Comparison of ENCODE assay signal across 25 cellular contexts in the genomic region with DNA sequence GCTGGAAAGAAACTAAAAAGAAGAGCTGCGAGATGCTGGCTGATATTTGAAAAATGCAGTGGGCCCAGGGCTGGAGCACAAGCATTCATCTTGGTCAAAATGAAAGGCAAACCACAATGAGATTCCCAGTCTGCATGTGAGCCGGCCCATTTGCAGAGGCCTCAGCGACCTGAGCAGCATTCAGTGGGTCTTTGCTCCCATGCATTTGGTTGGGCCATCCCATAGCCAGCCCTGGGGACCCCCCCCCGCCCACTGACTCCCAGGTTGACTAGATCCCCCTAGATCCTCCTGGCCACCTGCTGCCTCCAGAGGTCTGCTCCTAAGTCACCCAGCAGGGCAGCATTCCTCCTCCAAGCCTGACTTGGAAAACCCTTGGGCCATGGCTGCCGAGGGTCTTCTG. TPM values are rescaled to one million over a fixed set of nuclear protein-coding genes. Genes with fewer than 3 reads are reported as not detected.
A peak's percentile ranks its signal among the peaks of the same experiment; 100 is the strongest.
DNase-seq lines count a peak whose midpoint lies in the region; ATAC-seq and TF ChIP-seq lines count a peak whose summit lies in the region.
"Had no signal": no experiment of that assay in that cellular context is flagged by ENCODE, and none has a peak within 500 bp of the region (broad histone marks: within the 10 kb centered on the region; RNA-seq: fewer than 3 reads in every experiment).

No MANE protein-coding gene starts in this region.

- no peak overlapping the region for H3K23ac ChIP-seq in IMR-90 (ENCODE audit: low read depth, low read length)

- H2BK20ac ChIP-seq in IMR-90 (ENCODE audit: low read depth, low read length) = no peak overlapping the region

- H3K56ac ChIP-seq in IMR-90 (ENCODE audit: extremely low read depth, insufficient read depth, low read length) = no peak overlapping the region

- H3K27me3 ChIP-seq in IMR-90 (ENCODE audit: control insufficient read depth, insufficient read depth, low read length) (peaks cover 3% of the 10 kb centered on the region; the same call in 1 of the 2 replicates), esophagus muscularis mucosa (peaks cover 0 to 3% (median 0%) of the 10 kb centered on the region in 4 donors)

- no peak overlapping the region for H3K4me3 Mint-ChIP-seq in activated CD8-positive, alpha-beta memory T cell treated with anti-CD3 and anti-CD28 coated beads, Interleukin-2, amount 10 ng/mL, durations not matched to agents 7 days and 5 days
- H3K4me3 Mint-ChIP-seq: CD14-positive monocyte; CD4-positive, alpha-beta T cell; CD8-positive, alpha-beta memory T cell; GM23338; H9 had no signal

- CTCF ChIA-PET in activated CD8-positive, alpha-beta memory T cell treated with anti-CD3 and anti-CD28 coated beads, Interleukin-2, amount 10 ng/mL, durations not matched to agents 7 days and 5 days (lab: Charles Lee) = no interaction called here
- CTCF ChIA-PET in IMR-90 (lab: Yijun Ruan, JAX) = no interaction called here

- no peak overlapping the region for H2BK5ac ChIP-seq in IMR-90 (ENCODE audit: low read depth, low read length, poor library complexity, severe bottlenecking)

- H4K8ac ChIP-seq in IMR-90 (ENCODE audit: low read depth in 2 of 2, low read length in 2 of 2) = no peak overlapping the region

- dilution Hi-C loops in IMR-90 (cut with HindIII; ENCODE audit: low sequenced_read_pairs, unreplicated experiment) = no loop called here

- H3K79me1 ChIP-seq in IMR-90 (ENCODE audit: low read depth in 1 of 2, low read length in 2 of 2) = no peaks in the 10 kb centered on the region

- no peak overlapping the region for H4K91ac ChIP-seq in IMR-90 (ENCODE audit: insufficient read depth, low read depth, low read length)

- H3K9me3 Mint-ChIP-seq in activated CD8-positive, alpha-beta memory T cell treated with anti-CD3 and anti-CD28 coated beads, Interleukin-2, amount 10 ng/mL, durations not matched to agents 7 days and 5 days (ENCODE audit: low read depth) = no peaks in the 10 kb centered on the region
- H3K9me3 Mint-ChIP-seq: CD4-positive, alpha-beta T cell; GM23338 had no signal

- DNase-seq in activated CD8-positive, alpha-beta memory T cell treated with anti-CD3 and anti-CD28 coated beads, Interleukin-2, amount 50 U/mL, for 48 hours = peak; percentile 8
- DNase-seq in activated CD8-positive, alpha-beta memory T cell treated with anti-CD3 and anti-CD28 coated beads, Interleukin-2, amount 10 ng/mL, durations not matched to agents 7 days and 5 days = no peak
- DNase-seq in IMR-90 (no peak), esophagus muscularis mucosa (ENCODE audit: extremely low spot score) (peak; percentile 86), mesenteric fat pad (ENCODE audit: low spot score) (peak; percentile 73), NCI-H526 (lab: John Stamatoyannopoulos, UW) (no peak), SKM-1 (lab: John Stamatoyannopoulos, UW; ENCODE audit: unreplicated experiment) (no peak)
- DNase-seq: 8988T; ACHN; AML-193; BE2C; CD4-positive, alpha-beta T cell; CD8-positive, alpha-beta memory T cell; DMS 273 treated with DMSO at 0.1 percent for 48 hours; DMS79; EL; GDM1 had no signal

- H2AK5ac ChIP-seq in IMR-90 (ENCODE audit: low read depth, low read length) = no peak overlapping the region

- no peak for TF ChIP-seq RAD21 in IMR-90 (IDR thresholded peaks at IDR 0.05; ENCODE audit: low read length)

- no peak overlapping the region for H3K18ac ChIP-seq in IMR-90 (ENCODE audit: low read depth, low read length)

- H3K9me1 ChIP-seq in IMR-90 (ENCODE audit: insufficient read depth, low read length) = no peaks in the 10 kb centered on the region

- no peak overlapping the region for H3K27ac Mint-ChIP-seq in activated CD8-positive, alpha-beta memory T cell treated with anti-CD3 and anti-CD28 coated beads, Interleukin-2, amount 10 ng/mL, durations not matched to agents 7 days and 5 days
- H3K27ac Mint-ChIP-seq: CD14-positive monocyte; CD4-positive, alpha-beta T cell; GM23338; H9 had no signal

- in situ Hi-C loops in IMR-90 (cut with MboI; ENCODE audit: low sequenced_read_pairs) = no loop called here

- no peak overlapping the region for H4K5ac ChIP-seq in IMR-90 (ENCODE audit: low read depth, low read length)

- TF ChIP-seq EP300 in esophagus muscularis mucosa (IDR thresholded peaks at IDR 0.05) = no peak

- no peaks in the 10 kb centered on the region for H4K20me1 ChIP-seq in IMR-90 (ENCODE audit: insufficient read depth, low read length)

- H3K4me1 Mint-ChIP-seq in activated CD8-positive, alpha-beta memory T cell treated with anti-CD3 and anti-CD28 coated beads, Interleukin-2, amount 10 ng/mL, durations not matched to agents 7 days and 5 days = no peaks in the 10 kb centered on the region
- H3K4me1 Mint-ChIP-seq: CD8-positive, alpha-beta memory T cell had no signal

- H3K4me1 ChIP-seq in IMR-90 (ENCODE audit: control insufficient read depth, insufficient read depth, low read length) = no peaks in the 10 kb centered on the region
- H3K4me1 ChIP-seq in esophagus muscularis mucosa = peaks cover 0 to 12% (median 7%) of the 10 kb centered on the region in 4 donors
- H3K4me1 ChIP-seq: A549, BE2C had no signal

- H3K4me2 ChIP-seq in IMR-90 (ENCODE audit: low read depth, low read length) = no peak overlapping the region
- H3K4me2 ChIP-seq: A549; BLaER1 treated with 17β-estradiol and CSF1 and Interleukin-3, amounts not matched to agents 10 nM and 100 nM; GM23338 had no signal

- H2AK9ac ChIP-seq in IMR-90 (replicated peaks; ENCODE audit: low read depth, low read length, poor library complexity) = peak overlapping the region; percentile 16

- H2BK120ac ChIP-seq in IMR-90 (ENCODE audit: low read depth, low read length) = no peak overlapping the region

- no peak overlapping the region for H2BK15ac ChIP-seq in IMR-90 (ENCODE audit: low read depth, low read length)

- H3K9ac ChIP-seq in IMR-90 (ENCODE audit: low read depth, low read length) = no peak overlapping the region
- H3K9ac ChIP-seq: BLaER1 treated with 17β-estradiol and CSF1 and Interleukin-3, amounts not matched to agents 10 nM and 100 nM had no signal

- 69% methylated on average over 2 of the region's 5 CpGs; no CpG with 5 or more reads in 1 of the 2 experiments for WGBS in IMR-90 (ENCODE audit: extremely low coverage in 2 of 2, insufficient read length in 1 of 2), 2 experiments
- 83% methylated on average over 5 of the region's 5 CpGs for WGBS in esophagus muscularis mucosa

- ATAC-seq in activated CD8-positive, alpha-beta memory T cell treated with anti-CD3 and anti-CD28 coated beads, Interleukin-2, amount 10 ng/mL, durations not matched to agents 7 days and 5 days = no peak
- no peak for ATAC-seq in IMR-90 (ENCODE audit: low read depth)
- ATAC-seq: A549, GM12878, GM23338, HCT116 had no signal

- H3K4me3 ChIP-seq in IMR-90 (ENCODE audit: insufficient read depth, low read depth, low read length) (no peak overlapping the region), esophagus muscularis mucosa (no peak overlapping the region)
- H3K4me3 ChIP-seq: A549; BLaER1 treated with 17β-estradiol and CSF1 and Interleukin-3, amounts not matched to agents 10 nM and 100 nM; GM12878; GM23338 had no signal

- TF ChIP-seq CTCF in IMR-90 (conservative IDR thresholded peaks at IDR 0.05; ENCODE audit: low read depth, low read length) (no peak), esophagus muscularis mucosa (IDR thresholded peaks at IDR 0.05) (no peak)

- intact Hi-C loops in IMR-90 (cut with micrococcal nuclease) (no loop called here), esophagus muscularis mucosa (cut with DNase I) (no loop called here)

- H3K27me3 Mint-ChIP-seq in activated CD8-positive, alpha-beta memory T cell treated with anti-CD3 and anti-CD28 coated beads, Interleukin-2, amount 10 ng/mL, durations not matched to agents 7 days and 5 days = peaks cover 26% of the 10 kb centered on the region

- POLR2A ChIA-PET in IMR-90 (lab: Charles Lee; ENCODE audit: unreplicated experiment) = no interaction called here

- H3K27ac ChIP-seq in IMR-90 (ENCODE audit: insufficient read depth, low read length) (no peak overlapping the region), esophagus muscularis mucosa (replicated peaks in 1 of 4) (no peak overlapping the region)
- H3K27ac ChIP-seq: A549; BLaER1 treated with 17β-estradiol and CSF1 and Interleukin-3, amounts not matched to agents 10 nM and 100 nM had no signal

- H3K14ac ChIP-seq in IMR-90 (replicated peaks; ENCODE audit: low read depth, low read length) = no peak overlapping the region

- H3K4ac ChIP-seq in IMR-90 (ENCODE audit: low read depth, low read length) = no peak overlapping the region

- no TSS peak for BruUV-seq in IMR-90 (replicated peaks; lab: Mats Ljungman, UMichigan)

- no peaks in the 10 kb centered on the region for H3K9me3 ChIP-seq in IMR-90 (ENCODE audit: control insufficient read depth, insufficient read depth, low read length)
- no peaks in the 10 kb centered on the region for H3K9me3 ChIP-seq in esophagus muscularis mucosa
- H3K9me3 ChIP-seq: A549; BE2C; BLaER1 treated with 17β-estradiol and CSF1 and Interleukin-3, amounts not matched to agents 10 nM and 100 nM had no signal

- H3K36me3 Mint-ChIP-seq in activated CD8-positive, alpha-beta memory T cell treated with anti-CD3 and anti-CD28 coated beads, Interleukin-2, amount 10 ng/mL, durations not matched to agents 7 days and 5 days = no peaks in the 10 kb centered on the region
- H3K36me3 Mint-ChIP-seq: CD14-positive monocyte; CD8-positive, alpha-beta memory T cell had no signal

- H3K36me3 ChIP-seq in IMR-90 (ENCODE audit: control insufficient read depth, insufficient read depth, low read length) (no peaks in the 10 kb centered on the region), esophagus muscularis mucosa (no peaks in the 10 kb centered on the region)
- H3K36me3 ChIP-seq: BE2C; BLaER1 treated with 17β-estradiol and CSF1 and Interleukin-3, amounts not matched to agents 10 nM and 100 nM had no signal

- no peak overlapping the region for H2AFZ ChIP-seq in IMR-90 (replicated peaks; ENCODE audit: low read length, poor library complexity)
- H2AFZ ChIP-seq: GM23338 had no signal

- no peak for TF ChIP-seq POLR2A in IMR-90 (IDR thresholded peaks at IDR 0.05; ENCODE audit: low read depth, low read length)
- no peak for TF ChIP-seq POLR2A in esophagus muscularis mucosa (IDR thresholded peaks at IDR 0.05; ENCODE audit: low read depth)

TF ChIP-seq in IMR-90, 13 proteins besides CTCF, POLR2A, EP300 and RAD21 (continues in another document):
- no peak for TF ChIP-seq MAFK (IDR thresholded peaks at IDR 0.05; ENCODE audit: low read depth, low read length)
- no peak for TF ChIP-seq MXI1 (IDR thresholded peaks at IDR 0.05; ENCODE audit: borderline replicate concordance, low read depth, low read length)
- TF ChIP-seq NFE2L2 (IDR thresholded peaks at IDR 0.05; ENCODE audit: low read depth, low read length) = no peak

RNA-seq across cellular contexts. Expression of gene PRMT8, which starts 59.8 kb away (rescaled TPM):
- total RNA-seq in activated CD8-positive, alpha-beta memory T cell treated with anti-CD3 and anti-CD28 coated beads, Interleukin-2, amount 10 ng/mL, durations not matched to agents 7 days and 5 days = not detected
- total RNA-seq in IMR-90 (2012; rRNA removed) (not detected in 2 replicates), esophagus muscularis mucosa (not detected), mesenteric fat pad (not detected)
- not detected in 2 replicates for polyA plus RNA-seq in IMR-90 (2012; rRNA removed)
- polyA plus RNA-seq in IMR-90 (2012; cell fraction: cytosol; rRNA removed) = not detected in 2 replicates
- polyA plus RNA-seq in IMR-90 (2012; cell fraction: nucleus; rRNA removed; ENCODE audit: low replicate concordance) = not detected in 2 replicates
- total RNA-seq: CD4-positive, alpha-beta T cell; CD8-positive, alpha-beta memory T cell; GM12878; H4 had no signal
- polyA plus RNA-seq: A549, CD14-positive monocyte, GM12878 had no signal

Comparison
In these comparisons a context has a peak if more than half of its experiments do, and no peak if none do; other contexts are left out.
1. DNase-seq: peak in activated CD8-positive, alpha-beta memory T cell treated with anti-CD3 and anti-CD28 coated beads, Interleukin-2, amount 50 U/mL, for 48 hours (single experiment), esophagus muscularis mucosa (single experiment) and mesenteric fat pad (single experiment); none in activated CD8-positive, alpha-beta memory T cell treated with anti-CD3 and anti-CD28 coated beads, Interleukin-2, amount 10 ng/mL, durations not matched to agents 7 days and 5 days (single experiment), IMR-90 (single experiment), NCI-H526 (0 of 2) and SKM-1 (single experiment).